Comparison of ENCODE assay signal across 27 cellular contexts in genomic region chr20:35004749-35005462, GRCh38. TPM values are rescaled to one million over a fixed set of nuclear protein-coding genes. Genes with fewer than 3 reads are reported as not detected.
DNase-seq lines count a peak whose midpoint lies in the region; ATAC-seq and TF ChIP-seq lines count a peak whose summit lies in the region.
"Had no signal": no experiment of that assay in that cellular context is flagged by ENCODE, and none has a peak within 500 bp of the region (broad histone marks: within the 10 kb centered on the region; RNA-seq: fewer than 3 reads in every experiment).

No MANE protein-coding gene starts in this region.

- TF ChIP-seq CTCF in right atrium auricular region (IDR thresholded peaks at IDR 0.05) (no peak), ovary (IDR thresholded peaks at IDR 0.05) (no peak), uterus (IDR thresholded peaks at IDR 0.05) (no peak)

- no peak overlapping the region for H3K27ac ChIP-seq in right atrium auricular region
- H3K27ac ChIP-seq in ovary = no peak overlapping the region
- H3K27ac ChIP-seq in uterus = no peak overlapping the region
- H3K27ac ChIP-seq: breast epithelium, colonic mucosa, KMS-11, SJSA1, skin epidermis had no signal

- TF ChIP-seq POLR2A in ovary (IDR thresholded peaks at IDR 0.05) (no peak), uterus (IDR thresholded peaks at IDR 0.05) (no peak)

- intact Hi-C loops in Right ventricle myocardium inferior (cut with DNase I) = loop anchor here (5.0 kb wide), 1 partner anchor 133 kb away; the partner anchor contains the start of gene GGT7
- intact Hi-C loops in cardiac septum (cut with DNase I) = loop anchor here (5.0 kb wide), 1 partner anchor 133 kb away; the partner anchor contains the start of gene GGT7
- intact Hi-C loops in ovary (cut with DNase I) = no loop called here
- intact Hi-C loops in uterus (cut with DNase I; ENCODE audit: low total_unique reads) = no loop called here

- no peaks in the 10 kb centered on the region for H3K4me1 ChIP-seq in right atrium auricular region
- H3K4me1 ChIP-seq in ovary (ENCODE audit: insufficient read depth) = no peaks in the 10 kb centered on the region
- H3K4me1 ChIP-seq in uterus = no peaks in the 10 kb centered on the region
- H3K4me1 ChIP-seq: breast epithelium, colonic mucosa, SJSA1 had no signal

- no peak for ATAC-seq in Right ventricle myocardium inferior
- no peak for ATAC-seq in GM21360 (IDR thresholded peaks at IDR 0.05; ENCODE audit: unreplicated experiment)
- ATAC-seq: CD8-positive, alpha-beta T cell; HCT116; Panc1 had no signal

- H3K36me3 ChIP-seq in right atrium auricular region (peaks cover 95% of the 10 kb centered on the region), ovary (no peaks in the 10 kb centered on the region), uterus (no peaks in the 10 kb centered on the region)

- H3K4me3 ChIP-seq in right atrium auricular region = no peak overlapping the region
- H3K4me3 ChIP-seq in ovary = no peak overlapping the region
- no peak overlapping the region for H3K4me3 ChIP-seq in uterus
- H3K4me3 ChIP-seq: breast epithelium, colonic mucosa, SJSA1, skin epidermis had no signal

- H3K27me3 ChIP-seq in right atrium auricular region = no peaks in the 10 kb centered on the region
- H3K27me3 ChIP-seq in ovary = no peaks in the 10 kb centered on the region
- no peaks in the 10 kb centered on the region for H3K27me3 ChIP-seq in uterus
- H3K27me3 ChIP-seq: breast epithelium, colonic mucosa, SJSA1 had no signal

- whole genome bisulfite sequencing in ovary, 3 donors = 87 to 92% (median 91%) methylated on average over 20 of the region's 20 CpGs

- peak; percentile 41 for DNase-seq in Right ventricle myocardium inferior (ENCODE audit: missing footprints)
- DNase-seq in right atrium auricular region (ENCODE audit: low spot score) = no peak
- peak; percentile 54 for DNase-seq in cardiac septum (ENCODE audit: low spot score)
- peak in 4 of 5 donors; percentile 6 to 18 (median 11) for DNase-seq in ovary
- DNase-seq in uterus = peak; percentile 2 to 8
- no peak for DNase-seq in activated CD4-positive, CD25-positive, alpha-beta regulatory T cell treated with anti-CD3 and anti-CD28 coated beads, Interleukin-2, amount 50 U/mL, for 72 hours
- no peak for DNase-seq in iPS-NIHi7 (ENCODE audit: extremely low spot score)
- DNase-seq: activated CD4-positive, alpha-beta T cell treated with anti-CD3 and anti-CD28 coated beads for 4 hours; activated naive CD4-positive, alpha-beta T cell treated with Interleukin-2 at 50 U/mL for 16 hours; amygdala; CD8-positive, alpha-beta T cell; colonic mucosa; DMS 273 treated with DMSO at 0.1 percent for 48 hours; effector CD8-positive, alpha-beta T cell; NCI-H1417 treated with DMSO at 0.1 percent for 48 hours; NCI-H2081; NCI-H345; stimulated activated CD4-positive, alpha-beta T cell treated with anti-CD3 and anti-CD28 coated beads, Interleukin-2, amount 100 ng/mL, for 24 hours; trophoblast cell had no signal

- TF ChIP-seq EP300 in ovary (IDR thresholded peaks at IDR 0.05) = no peak

- no peaks in the 10 kb centered on the region for H3K9me3 ChIP-seq in right atrium auricular region
- H3K9me3 ChIP-seq in ovary = no peaks in the 10 kb centered on the region
- no peaks in the 10 kb centered on the region for H3K9me3 ChIP-seq in uterus
- H3K9me3 ChIP-seq: breast epithelium, colonic mucosa, SJSA1 had no signal

RNA-seq across cellular contexts. Expression of gene MYH7B, which starts 49.2 kb away (rescaled TPM):
- 230 TPM for total RNA-seq in Right ventricle myocardium inferior
- total RNA-seq in right atrium auricular region = 10 to 100 TPM; 24.4 to 34.9 TPM
- 238 TPM for total RNA-seq in cardiac septum
- 1 to 10 TPM in 4 of 7 donors, under 1 TPM in 3; 0.74 to 2.6 (median 1.1) TPM for total RNA-seq in ovary
- polyA plus RNA-seq in ovary = 1 to 10 TPM in 1 of 2 donors, under 1 TPM in 1; 0.30 to 2.3 TPM
- total RNA-seq in uterus = 1 to 10 TPM in 1 of 4 donors, under 1 TPM in 2, not detected in 1; 0.41 to 3.0 (median 0.51) TPM
- total RNA-seq: epithelial cell of proximal tubule, SJSA1 had no signal

RNA-seq across cellular contexts. Expression of gene GSS, which starts 49.3 kb away (rescaled TPM):
- total RNA-seq in Right ventricle myocardium inferior (17.6 TPM), right atrium auricular region (10 to 100 TPM; 23.0 to 38.3 TPM), cardiac septum (27.5 TPM), ovary (10 to 100 TPM; 14.5 to 35.3 (median 22.2) TPM), uterus (10 to 100 TPM in 3 of 4 donors, 1 to 10 TPM in 1; 3.8 to 47.2 (median 16.5) TPM)
- 10 to 100 TPM; 19.8 to 42.0 TPM for polyA plus RNA-seq in ovary

Comparison
In these comparisons a context has a peak if more than half of its experiments do, and no peak if none do; other contexts are left out.
1. DNase-seq: peak in Right ventricle myocardium inferior (single experiment), cardiac septum (single experiment), ovary (4 of 5) and uterus (2 of 2); none in right atrium auricular region (single experiment), activated CD4-positive, CD25-positive, alpha-beta regulatory T cell treated with anti-CD3 and anti-CD28 coated beads, Interleukin-2, amount 50 U/mL, for 72 hours (single experiment) and iPS-NIHi7 (single experiment).
2. RNA of gene MYH7B, which starts 49.2 kb away (total RNA-seq): 238 TPM in cardiac septum (single experiment), 230 TPM in Right ventricle myocardium inferior (single experiment) and 24.4 to 34.9 TPM in right atrium auricular region; 0.74 to 2.6 TPM in ovary and 0.41 to 3.0 TPM in uterus; every median in the first group is over 4 times any median in the second.
3. intact Hi-C loops: an anchor here in Right ventricle myocardium inferior (5.0 kb wide) and cardiac septum (5.0 kb wide); none called in ovary and uterus.